ENCODE assay signal across 8 cellular contexts in the genomic region with DNA sequence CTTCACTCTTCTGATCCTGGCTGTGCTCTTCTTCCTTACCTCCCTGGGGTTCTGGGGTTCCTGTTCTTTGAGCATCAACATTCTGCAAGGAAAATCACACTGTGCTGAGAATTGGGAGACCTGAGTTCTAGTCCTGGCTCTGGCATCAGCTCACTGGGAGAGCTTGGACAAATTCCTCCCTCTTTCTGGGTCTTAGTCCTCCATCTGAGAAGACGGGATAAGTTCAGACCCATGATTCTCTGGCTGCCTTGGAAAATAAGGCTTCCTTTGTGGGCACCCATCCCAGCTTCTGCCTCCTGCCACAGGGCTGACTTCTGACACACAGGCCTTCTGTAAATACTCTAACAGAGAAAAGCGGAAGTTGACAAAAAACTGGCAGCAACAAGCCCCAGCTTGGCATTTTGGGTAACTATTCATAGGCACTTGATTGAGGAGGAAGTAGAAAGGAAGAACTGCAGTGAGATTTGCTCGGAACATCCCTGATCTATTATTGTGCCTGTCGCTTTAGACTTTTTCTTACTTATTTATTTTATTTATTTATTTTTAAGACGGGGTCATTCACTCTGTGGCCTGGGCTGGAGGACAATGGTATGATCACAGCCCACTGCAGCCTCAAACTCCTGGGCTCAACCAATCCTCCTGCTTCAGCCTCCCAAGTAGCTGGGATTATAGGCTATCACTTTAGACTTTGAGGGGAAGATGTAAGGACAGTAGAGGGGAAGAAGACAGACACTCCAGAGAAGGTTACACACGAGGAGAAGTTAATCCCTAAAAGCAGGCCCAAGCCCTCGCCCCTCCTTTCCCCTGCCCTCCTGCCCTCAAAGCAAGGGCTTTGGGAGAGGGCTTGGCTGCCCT. TPM values are rescaled to one million over a fixed set of nuclear protein-coding genes. Genes with fewer than 3 reads are reported as not detected.
DNase-seq lines count a peak whose midpoint lies in the region; ATAC-seq, FAIRE-seq and TF ChIP-seq lines count a peak whose summit lies in the region.

No MANE protein-coding gene starts in this region.

- in situ Hi-C loops in HepG2 (cut with HindIII; ENCODE audit: extremely low pct_ligation_motif_present, low pct_unique_long_range_greater_than_20kb) = no loop called here

- H3K27me3 Mint-ChIP-seq in MCF 10A (ENCODE audit: insufficient read depth, unreplicated experiment) = no peaks in the 10 kb centered on the region

- H3K27ac Mint-ChIP-seq in MCF 10A (ENCODE audit: low read depth, unreplicated experiment) = peak overlapping the region; percentile 61

- peak overlapping the region; percentile 93 for H3K4me2 ChIP-seq in HepG2 (ENCODE audit: low read depth, low read length)

- CTCF ChIA-PET in MCF 10A (lab: Yijun Ruan, JAX) = interaction anchor here (2.0 kb wide), 1 partner anchor 48 kb away, joined by 6 read pairs; no protein-coding TSS in a partner anchor
- CTCF ChIA-PET in HepG2 (lab: Yijun Ruan, JAX; ENCODE audit: low intra/inter-chr PET ratio, low total read pairs) = no interaction called here

- TF ChIP-seq RAD21 in HepG2 (CRISPR knock-in tag; IDR thresholded peaks at IDR 0.05) = no peak; the same call in 1 of the 2 replicates

- peak; percentile 48 for FAIRE-seq in HepG2 (lab: Jason Lieb, UNC)

- TF ChIP-seq POLR2A in GM15510 (IDR thresholded peaks at IDR 0.05; ENCODE audit: borderline replicate concordance, extremely low read depth, insufficient read length) (peak; percentile 2), HepG2 (IDR thresholded peaks at IDR 0.05; ENCODE audit: insufficient read depth in 1 of 2, low read depth in 2 of 2, low read length in 2 of 2) (peak; percentile 24 to 48; a peak in 1 of 4 replicates)

- ATAC-seq in HG02938 (IDR thresholded peaks at IDR 0.05; ENCODE audit: unreplicated experiment) (peak; percentile 69), HepG2 (peak; percentile 73)

- H4K20me1 ChIP-seq in HepG2 (ENCODE audit: insufficient read depth, low read length) = no peaks in the 10 kb centered on the region

- peak overlapping the region; percentile 73 for H3K27ac ChIP-seq in HepG2 (ENCODE audit: extremely low read length, insufficient read depth, low read length)
- H3K27ac ChIP-seq in stomach smooth muscle (ENCODE audit: low read length) = peak overlapping the region; percentile 82

- no peak for TF ChIP-seq CTCF in MCF 10A (IDR thresholded peaks at IDR 0.05; ENCODE audit: unreplicated experiment)
- TF ChIP-seq CTCF in HepG2 (CRISPR knock-in tag; IDR thresholded peaks at IDR 0.05) = no peak

- H3K4me1 ChIP-seq in HepG2 (ENCODE audit: insufficient read depth, low read length) (peaks cover 45% of the 10 kb centered on the region), stomach smooth muscle (ENCODE audit: control insufficient read depth, insufficient read depth, low read length) (peaks cover 16% of the 10 kb centered on the region)

- peaks cover 13% of the 10 kb centered on the region for H3K4me1 Mint-ChIP-seq in MCF 10A (ENCODE audit: insufficient read depth, unreplicated experiment)

- peak overlapping the region; percentile 72 for H3K9ac ChIP-seq in HepG2 (ENCODE audit: insufficient read depth, low read depth, low read length)
- peak overlapping the region; percentile 47 to 55 for H3K9ac ChIP-seq in stomach smooth muscle (ENCODE audit: low read length in 2 of 2)

- H3K9me3 ChIP-seq in HepG2 (ENCODE audit: low read length) (no peaks in the 10 kb centered on the region), stomach smooth muscle (ENCODE audit: control insufficient read depth in 2 of 2, low read length in 2 of 2) (no peaks in the 10 kb centered on the region)

- BruUV-seq in MCF 10A (replicated peaks; lab: Mats Ljungman, UMichigan) = TSS peak; percentile 22
- TSS peak; percentile 97 for BruUV-seq in HepG2 (replicated peaks; lab: Mats Ljungman, UMichigan)

- DNase-seq in SIG-M5 treated with dmso at 0.1 percent for 504 hours (lab: John Stamatoyannopoulos, UW; ENCODE audit: unreplicated experiment) (peak; percentile 97), MCF 10A (ENCODE audit: unreplicated experiment) (no peak), HepG2 (ENCODE audit: low spot score) (peak; percentile 87), NCI-H146 treated with DMSO at 0.1 percent for 48 hours (lab: John Stamatoyannopoulos, UW; ENCODE audit: unreplicated experiment) (no peak), NCI-H345 (lab: John Stamatoyannopoulos, UW) (no peak)

- no peaks in the 10 kb centered on the region for H3K79me2 ChIP-seq in HepG2 (ENCODE audit: insufficient read depth, low read length)

- no peaks in the 10 kb centered on the region for H3K9me3 Mint-ChIP-seq in MCF 10A (ENCODE audit: unreplicated experiment)

- intact Hi-C loops in MCF 10A (cut with micrococcal nuclease) (no loop called here), HepG2 (cut with micrococcal nuclease; ENCODE audit: unreplicated experiment) (loop anchor here (2.0 kb wide), 1 partner anchor 14 kb away; no protein-coding TSS in a partner anchor)

- H2AFZ ChIP-seq in HepG2 (ENCODE audit: low read length) = peak overlapping the region; percentile 11

- WGBS in HepG2 (ENCODE audit: low lambda C conversion rate) = 19% methylated on average over 7 of the region's 7 CpGs

- no peak overlapping the region for H3K4me3 Mint-ChIP-seq in MCF 10A (ENCODE audit: unreplicated experiment)

- H3K36me3 ChIP-seq in HepG2 (replicated peaks in 1 of 2; ENCODE audit: control insufficient read depth in 1 of 2, insufficient read depth in 2 of 2, low read length in 2 of 2) (no peaks in the 10 kb centered on the region), stomach smooth muscle (ENCODE audit: control insufficient read depth in 2 of 2, insufficient read depth in 2 of 2, low read length in 2 of 2) (no peaks in the 10 kb centered on the region)

- H3K4me3 ChIP-seq in HepG2 (replicated peaks in 1 of 3; ENCODE audit: insufficient read depth in 1 of 3, low read depth in 2 of 3, low read length in 3 of 3) = peak overlapping the region; percentile 36 to 67 (median 50)
- H3K4me3 ChIP-seq in stomach smooth muscle (ENCODE audit: low read length in 2 of 2) = peak overlapping the region in 1 of 2 donors; percentile 8

- H3K36me3 Mint-ChIP-seq in MCF 10A (ENCODE audit: insufficient read depth, unreplicated experiment) = no peaks in the 10 kb centered on the region

- H3K27me3 ChIP-seq in HepG2 (ENCODE audit: control insufficient read depth in 1 of 2, insufficient read depth in 2 of 2, low read length in 2 of 2) (no peaks in the 10 kb centered on the region), stomach smooth muscle (ENCODE audit: control insufficient read depth in 1 of 2, insufficient read depth in 2 of 2, low read length in 2 of 2) (no peaks in the 10 kb centered on the region)

- POLR2A ChIA-PET in MCF 10A (lab: Yijun Ruan, JAX) = interaction anchor here (0.9 to 2.3 kb wide), 2 partner anchors 10 to 37 kb away, joined by 5 to 10 read pairs; no protein-coding TSS in a partner anchor
- POLR2A ChIA-PET in HepG2 (lab: Yijun Ruan, JAX) = interaction anchor here (0.5 to 14.6 kb wide), 15 partner anchors 10 to 198 kb away, joined by 3 to 423 read pairs (median 10); a partner anchor contains a TSS

- peak in 1 of 2 experiments; percentile 51; a peak in 2 of 4 replicates for TF ChIP-seq EP300 in HepG2 (IDR thresholded peaks at IDR 0.05; ENCODE audit: low read depth in 2 of 2, low read length in 2 of 2)
- no peak for TF ChIP-seq EP300 in HepG2 (CRISPR knock-in tag; IDR thresholded peaks at IDR 0.05; ENCODE audit: borderline replicate concordance)

TF ChIP-seq in HepG2, 621 proteins besides CTCF, POLR2A, EP300 and RAD21 (continues in another document):
- TF ChIP-seq ZNF660 (CRISPR knock-in tag; IDR thresholded peaks at IDR 0.05; ENCODE audit: borderline replicate concordance, low read depth) (no peak), ZSCAN9 (CRISPR knock-in tag; IDR thresholded peaks at IDR 0.05; ENCODE audit: borderline replicate concordance) (0 out of 2 replicates have a peak, but pooled peaks have one; percentile 42), KLF6 (CRISPR knock-in tag; IDR thresholded peaks at IDR 0.05) (no peak), ETV5 (CRISPR knock-in tag; IDR thresholded peaks at IDR 0.05; ENCODE audit: borderline replicate concordance) (peak; percentile 90)
- TF ChIP-seq, protein P1, sequence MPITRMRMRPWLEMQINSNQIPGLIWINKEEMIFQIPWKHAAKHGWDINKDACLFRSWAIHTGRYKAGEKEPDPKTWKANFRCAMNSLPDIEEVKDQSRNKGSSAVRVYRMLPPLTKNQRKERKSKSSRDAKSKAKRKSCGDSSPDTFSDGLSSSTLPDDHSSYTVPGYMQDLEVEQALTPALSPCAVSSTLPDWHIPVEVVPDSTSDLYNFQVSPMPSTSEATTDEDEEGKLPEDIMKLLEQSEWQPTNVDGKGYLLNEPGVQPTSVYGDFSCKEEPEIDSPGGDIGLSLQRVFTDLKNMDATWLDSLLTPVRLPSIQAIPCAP (CRISPR knock-in tag; IDR thresholded peaks at IDR 0.05; ENCODE audit: low read depth) = 0 out of 2 replicates have a peak, but pooled peaks have one; percentile 25
- TF ChIP-seq, protein P2, sequence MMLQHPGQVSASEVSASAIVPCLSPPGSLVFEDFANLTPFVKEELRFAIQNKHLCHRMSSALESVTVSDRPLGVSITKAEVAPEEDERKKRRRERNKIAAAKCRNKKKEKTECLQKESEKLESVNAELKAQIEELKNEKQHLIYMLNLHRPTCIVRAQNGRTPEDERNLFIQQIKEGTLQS (CRISPR knock-in tag; IDR thresholded peaks at IDR 0.05) = no peak

RNA-seq across cellular contexts. Expression of a gene that starts 7.9 kb away (rescaled TPM):
- 259 and 277 TPM in 2 replicates for total RNA-seq in MCF 10A (2022)
- 32.0 and 104 TPM in 2 replicates for total RNA-seq in HepG2 (2016; rRNA removed; fragmentation: Illumina TruSeq; extraction: Trizol)
- 39.6 and 40.9 TPM in 2 replicates for total RNA-seq in HepG2 (2016; cell fraction: cytosol; rRNA removed; fragmentation: Illumina TruSeq; extraction: Trizol; ENCODE audit: low read depth)
- 30.2 and 107 TPM in 2 replicates for total RNA-seq in HepG2 (2016; cell fraction: insoluble cytoplasmic fraction; rRNA removed; fragmentation: Illumina TruSeq; extraction: Trizol)
- 84.5 and 86.5 TPM in 2 replicates for total RNA-seq in HepG2 (2016; cell fraction: membrane; rRNA removed; fragmentation: Illumina TruSeq; extraction: Trizol)
- 54.5 and 55.6 TPM in 2 replicates for total RNA-seq in HepG2 (2016; cell fraction: nucleus; rRNA removed; fragmentation: Illumina TruSeq; extraction: Trizol)
- polyA plus RNA-seq in HepG2 (2011; rRNA removed) = 137 and 144 TPM in 2 replicates
- 140 and 145 TPM in 2 replicates for polyA plus RNA-seq in HepG2 (2011; cell fraction: cytosol; rRNA removed)
- polyA plus RNA-seq in HepG2 (2011; cell fraction: nucleus; rRNA removed) = 80.5 and 83.2 TPM in 2 replicates
- polyA plus RNA-seq in HepG2 (2012) = 391 and 423 TPM in 2 replicates
- 248 and 249 TPM in 2 replicates for polyA plus RNA-seq in HepG2 (2016; cell fraction: cytosol; fragmentation: Illumina TruSeq; extraction: Trizol; ENCODE audit: low read depth)
- 461 and 517 TPM in 2 replicates for polyA plus RNA-seq in HepG2 (2016; cell fraction: insoluble cytoplasmic fraction; fragmentation: Illumina TruSeq; extraction: Trizol; ENCODE audit: low read depth)
- polyA plus RNA-seq in HepG2 (2016; cell fraction: membrane; fragmentation: Illumina TruSeq; extraction: Trizol; ENCODE audit: low read depth) = 274 and 290 TPM in 2 replicates
- 271 and 294 TPM in 2 replicates for polyA plus RNA-seq in HepG2 (2016; cell fraction: nucleus; fragmentation: Illumina TruSeq; extraction: Trizol; ENCODE audit: insufficient read depth, low read depth)
- 74.9 and 159 TPM in 2 replicates for polyA minus RNA-seq in HepG2 (2011; rRNA and poly(A)+ RNA removed; ENCODE audit: low replicate concordance)
- polyA minus RNA-seq in HepG2 (2011; cell fraction: cytosol; rRNA and poly(A)+ RNA removed) = 114 and 126 TPM in 2 replicates
- 41.5 and 41.8 TPM in 2 replicates for polyA minus RNA-seq in HepG2 (2011; cell fraction: nucleus; rRNA and poly(A)+ RNA removed)

Comparison
In these comparisons a context has a peak if more than half of its experiments do, and no peak if none do; other contexts are left out.
1. DNase-seq: peak in SIG-M5 treated with dmso at 0.1 percent for 504 hours (single experiment) and HepG2 (single experiment); none in MCF 10A (single experiment), NCI-H146 treated with DMSO at 0.1 percent for 48 hours (single experiment) and NCI-H345 (single experiment).